30 cellular contexts compared by ENCODE assay signal in genomic region chr3:138933981-138934691, GRCh38. TPM values are rescaled to one million over a fixed set of nuclear protein-coding genes. Genes with fewer than 3 reads are reported as not detected.
DNase-seq lines count a peak whose midpoint lies in the region; ATAC-seq, FAIRE-seq and TF ChIP-seq lines count a peak whose summit lies in the region.
"Had no signal": no experiment of that assay in that cellular context is flagged by ENCODE, and none has a peak within 500 bp of the region (broad histone marks: within the 10 kb centered on the region; RNA-seq: fewer than 3 reads in every experiment).

No MANE protein-coding gene starts in this region.

- H3K4me1 ChIP-seq in HEK293 (ENCODE audit: control insufficient read depth, insufficient read depth, low read length) (no peaks in the 10 kb centered on the region), H1 (replicated peaks in 1 of 4; ENCODE audit: control insufficient read depth in 3 of 4, insufficient read depth in 4 of 4, low read length in 3 of 4) (peaks cover 9 to 28% (median 17%) of the 10 kb centered on the region in 4 experiments), parathyroid adenoma (peaks cover 49% of the 10 kb centered on the region)
- H3K4me1 ChIP-seq: Caco-2, SJCRH30 had no signal

- CTCF ChIA-PET in HEK293 (lab: Yijun Ruan, JAX) (interaction anchor here (0.6 to 3.3 kb wide), 5 partner anchors 10 to 369 kb away, joined by 3 to 23 read pairs (median 13); no protein-coding TSS in a partner anchor), H1 (lab: Charles Lee; ENCODE audit: partially characterized antibody) (interaction anchor here (0.6 to 15.6 kb wide), 12 partner anchors 7 to 1023 kb away, joined by 3 to 223 read pairs (median 5); partner anchors contain the start of genes FOXL2 and FOXL2NB)

- H3K27ac ChIP-seq in HEK293 (ENCODE audit: extremely low read depth, low read depth, low read length) (no peak overlapping the region), H1 (ENCODE audit: low read depth, low read length) (no peak overlapping the region), parathyroid adenoma (peak overlapping the region; percentile 95)
- H3K27ac ChIP-seq: SJCRH30 had no signal

- no peak overlapping the region for H2BK15ac ChIP-seq in H1 (ENCODE audit: low read length)

- TF ChIP-seq POLR2A in H1 (IDR thresholded peaks at IDR 0.05; ENCODE audit: control extremely low read depth in 1 of 2, low read depth in 2 of 2, low read length in 2 of 2) = no peak

- TF ChIP-seq EP300 in H1 (IDR thresholded peaks at IDR 0.05; ENCODE audit: borderline replicate concordance in 1 of 2, low read depth in 2 of 2, low read length in 2 of 2) = no peak

- H3K9me3 ChIP-seq in HEK293 (ENCODE audit: control insufficient read depth, insufficient read depth, low read depth, low read length) (no peaks in the 10 kb centered on the region), H1 (ENCODE audit: insufficient read depth in 2 of 2, low read depth in 1 of 2, low read length in 1 of 2) (no peaks in the 10 kb centered on the region), parathyroid adenoma (ENCODE audit: control insufficient read depth, low read length) (no peaks in the 10 kb centered on the region)
- H3K9me3 ChIP-seq: Caco-2, SJCRH30 had no signal

- no peak overlapping the region for H3K14ac ChIP-seq in H1 (ENCODE audit: insufficient read length)

- H2BK120ac ChIP-seq in H1 (replicated peaks; ENCODE audit: low read depth, low read length) = no peak overlapping the region

- no peak overlapping the region for H3K4me3 ChIP-seq in HEK293 (ENCODE audit: low read depth, low read length)
- no peak overlapping the region for H3K4me3 ChIP-seq in H1 (ENCODE audit: extremely low read depth in 1 of 4, insufficient read depth in 2 of 4, low read depth in 3 of 4, low read length in 4 of 4)
- no peak overlapping the region for H3K4me3 ChIP-seq in parathyroid adenoma (ENCODE audit: low read depth, low read length)
- H3K4me3 ChIP-seq: GM12878, SJCRH30 had no signal

- no peak overlapping the region for H2BK20ac ChIP-seq in H1 (ENCODE audit: low read length)

- H3K27me3 ChIP-seq in H1 (replicated peaks in 1 of 4; ENCODE audit: control insufficient read depth in 3 of 4, extremely low read depth in 1 of 4, insufficient read depth in 3 of 4, low read length in 3 of 4) (peaks cover 28 to 50% (median 40%) of the 10 kb centered on the region in 4 experiments), parathyroid adenoma (ENCODE audit: control insufficient read depth, insufficient read depth, low read length) (no peaks in the 10 kb centered on the region)
- H3K27me3 ChIP-seq: SJCRH30 had no signal

- H3K79me2 ChIP-seq in H1 (ENCODE audit: control insufficient read depth in 1 of 2, insufficient read depth in 2 of 2, low read length in 2 of 2) = no peaks in the 10 kb centered on the region
- H3K79me2 ChIP-seq in parathyroid adenoma = peaks cover 43% of the 10 kb centered on the region

- H2BK5ac ChIP-seq in H1 (ENCODE audit: low read depth, low read length) = no peak overlapping the region

- H3K23me2 ChIP-seq in H1 (ENCODE audit: low read depth, low read length) = peaks cover 8% of the 10 kb centered on the region; the same call in 1 of the 2 replicates

- TF ChIP-seq RAD21 in H1 (IDR thresholded peaks at IDR 0.05 in 1 of 2, conservative IDR thresholded peaks at IDR 0.05 in 1 of 2; ENCODE audit: low read depth in 2 of 2, low read length in 2 of 2) = no peak

- no peak overlapping the region for H4K8ac ChIP-seq in H1 (ENCODE audit: extremely low read depth, insufficient read depth, low read length)

- no peak overlapping the region for H3K4ac ChIP-seq in H1 (replicated peaks; ENCODE audit: insufficient read length, low read depth, low read length)

- H3K9ac ChIP-seq in H1 (replicated peaks in 1 of 4; ENCODE audit: extremely low read depth in 1 of 4, low read depth in 3 of 4, low read length in 3 of 4) (no peak overlapping the region), parathyroid adenoma (no peak overlapping the region)

- ATAC-seq in HG02885 (IDR thresholded peaks at IDR 0.05; ENCODE audit: poor library complexity, unreplicated experiment) = no peak
- ATAC-seq: CD8-positive, alpha-beta T cell; GM12878; HepG2; PC-3; Right ventricle myocardium inferior; SK-N-SH treated with all-trans-retinoic acid at 6 μM for 48 hours had no signal

- no peak overlapping the region for H2AK5ac ChIP-seq in H1 (ENCODE audit: low read depth, low read length)

- H4K20me1 ChIP-seq in H1 (replicated peaks in 1 of 2; ENCODE audit: control insufficient read depth in 1 of 2, insufficient read depth in 2 of 2, low read length in 2 of 2) = peaks cover 4 to 6% of the 10 kb centered on the region in 2 experiments

- H2BK12ac ChIP-seq in H1 (ENCODE audit: low read depth, low read length) = peak overlapping the region; percentile 32; the same call in 1 of the 2 replicates

- intact Hi-C loops in cardiac septum (cut with DNase I) = no loop called here

- POLR2A ChIA-PET in HEK293 (lab: Yijun Ruan, JAX) (no interaction called here), H1 (lab: Charles Lee; ENCODE audit: partially characterized antibody) (interaction anchor here (1.2 to 9.6 kb wide), 3 partner anchors 8 to 245 kb away, joined by 3 to 149 read pairs (median 6); partner anchors contain the start of genes FOXL2 and FOXL2NB)

- H3K56ac ChIP-seq in H1 (replicated peaks; ENCODE audit: insufficient read length, low read depth, low read length) = no peak overlapping the region

- DNase-seq in H1 (ENCODE audit: low read depth in 1 of 2, low spot score in 2 of 2) = no peak
- DNase-seq in GM19238 (ENCODE audit: insufficient read length, low spot score) = no peak
- DNase-seq in activated T-cell treated with anti-CD3 and anti-CD28 coated beads, Interleukin-2, amount 50 U/mL, for 48 hours = no peak
- DNase-seq in cardiac septum (ENCODE audit: low spot score) = no peak
- DNase-seq: C1 segment of cervical spinal cord; Caco-2; CD8-positive, alpha-beta T cell; GDM1; Kasumi-1; MV-4-11; NCI-H1105; NCI-H146; NCI-H2029; NCI-H446; NCI-H524 treated with DMSO at 0.1 percent for 48 hours; NCI-H82; NK-92 treated with Interleukin-12 subunit alpha and Interleukin-12 subunit beta, amount 100 ng/mL, for 24 hours; PC-3; SJCRH30 had no signal

- H3K4me2 ChIP-seq in H1 (ENCODE audit: insufficient read depth in 1 of 2, low read depth in 2 of 2, low read length in 2 of 2) (no peak overlapping the region), parathyroid adenoma (ENCODE audit: low read length) (no peak overlapping the region)

- 77% methylated on average over 3 of the region's 3 CpGs; no CpG with 5 or more reads in 1 of the 2 experiments for WGBS in H1 (ENCODE audit: extremely low coverage in 1 of 2, insufficient coverage in 1 of 2, insufficient read length in 1 of 2, insufficient replicate concordance in 2 of 2, low coverage in 1 of 2, low lambda C conversion rate in 2 of 2, missing lambda C conversion rate in 1 of 2), 2 experiments

- H2AFZ ChIP-seq in H1 (ENCODE audit: low read length) (no peak overlapping the region), parathyroid adenoma (peak overlapping the region; percentile 3)

- H4K91ac ChIP-seq in H1 (replicated peaks; ENCODE audit: insufficient read length, low read length) = no peak overlapping the region

- no peak overlapping the region for H3K23ac ChIP-seq in H1 (ENCODE audit: insufficient read length)

- H3K36me3 ChIP-seq in HEK293 (ENCODE audit: control insufficient read depth in 2 of 2, insufficient read depth in 1 of 2, low read length in 2 of 2) (no peaks in the 10 kb centered on the region), H1 (ENCODE audit: control insufficient read depth in 2 of 4, insufficient read depth in 4 of 4, low read length in 3 of 4) (peaks cover 0 to 8% (median 0%) of the 10 kb centered on the region in 4 experiments; a peak in 1 of 8 replicates), parathyroid adenoma (ENCODE audit: control insufficient read depth, insufficient read depth, low read length) (no peaks in the 10 kb centered on the region)
- H3K36me3 ChIP-seq: SJCRH30 had no signal

- H4K5ac ChIP-seq in H1 (ENCODE audit: insufficient read length, low read depth, low read length) = no peak overlapping the region

- FAIRE-seq in H1 (lab: Jason Lieb, UNC) = no peak
- FAIRE-seq: GM12878, H54, HepG2 had no signal

- TF ChIP-seq CTCF in HEK293 (tag by site-specific recombination; IDR thresholded peaks at IDR 0.05) (no peak), H1 (IDR thresholded peaks at IDR 0.05; ENCODE audit: control extremely low read depth in 1 of 3, insufficient read depth in 1 of 3, low read depth in 1 of 3, low read length in 3 of 3) (no peak), parathyroid adenoma (IDR thresholded peaks at IDR 0.05) (no peak)

- H3K79me1 ChIP-seq in H1 (ENCODE audit: low read depth, low read length) = no peaks in the 10 kb centered on the region

- no peak overlapping the region for H3K18ac ChIP-seq in H1 (ENCODE audit: extremely low read depth, low read length)

TF ChIP-seq in HEK293, 187 proteins besides CTCF, POLR2A, EP300 and RAD21 (continues in another document):
- TF ChIP-seq ZNF600 (tag by site-specific recombination; IDR thresholded peaks at IDR 0.05) = no peak

TF ChIP-seq in H1, 55 proteins besides CTCF, POLR2A, EP300 and RAD21:
- TF ChIP-seq EZH2 (IDR thresholded peaks at IDR 0.05; ENCODE audit: low read depth, low read length, severe bottlenecking) = no peak
- TF ChIP-seq BRCA1 (IDR thresholded peaks at IDR 0.05; ENCODE audit: low read depth, low read length) = no peak

RNA-seq across cellular contexts. Expression of gene FOXL2, which starts 12.8 kb away (rescaled TPM):
- 2.2 and 2.4 TPM in 2 replicates for total RNA-seq in H1 (2021; fragmentation: NEBNext Ultra II Directional; extraction: Animal tissue kit (Norgen Biotek cat#: 25700))
- 0.59 and 1.6 TPM in 2 replicates for polyA plus RNA-seq in H1 (2011; rRNA removed)
- polyA plus RNA-seq in H1 (2011; cell fraction: cytosol; rRNA removed) = 0.88 TPM
- polyA plus RNA-seq in H1 (2011; cell fraction: nucleus; rRNA removed) = 1.5 TPM
- 0.57 to 0.83 TPM (median 0.62 TPM) in 4 replicates for polyA plus RNA-seq in H1 (2012, experiment 1 of 2)
- 1.2 TPM for polyA plus RNA-seq in H1 (2012, experiment 2 of 2)
- polyA plus RNA-seq in H1 (2013, experiment 1 of 2) = 1.6 TPM
- polyA plus RNA-seq in H1 (2013, experiment 2 of 2) = 2.1 TPM
- 0.10 and 0.41 TPM in 2 replicates for polyA minus RNA-seq in H1 (2011; rRNA and poly(A)+ RNA removed)
- 0.51 TPM for polyA minus RNA-seq in H1 (2011; cell fraction: cytosol; rRNA and poly(A)+ RNA removed)
- polyA minus RNA-seq in H1 (2011; cell fraction: nucleus; rRNA and poly(A)+ RNA removed) = 2.3 TPM
- total RNA-seq in cardiac septum = 0.11 TPM
- total RNA-seq: A673, GM12878, HepG2, HT1080, PC-3, Right ventricle myocardium inferior had no signal
- polyA plus RNA-seq: GM12878, HepG2 had no signal

RNA-seq across cellular contexts. Expression of gene FOXL2NB, which starts 12.9 kb away (rescaled TPM):
- 7.3 and 7.9 TPM in 2 replicates for total RNA-seq in H1 (2021; fragmentation: NEBNext Ultra II Directional; extraction: Animal tissue kit (Norgen Biotek cat#: 25700))
- 5.4 and 12.8 TPM in 2 replicates for polyA plus RNA-seq in H1 (2011; rRNA removed)
- 12.2 TPM for polyA plus RNA-seq in H1 (2011; cell fraction: cytosol; rRNA removed)
- polyA plus RNA-seq in H1 (2011; cell fraction: nucleus; rRNA removed) = 15.9 TPM
- 2.0 to 4.3 TPM (median 3.0 TPM) in 4 replicates for polyA plus RNA-seq in H1 (2012, experiment 1 of 2)
- 0.79 TPM for polyA plus RNA-seq in H1 (2012, experiment 2 of 2)
- polyA plus RNA-seq in H1 (2013, experiment 1 of 2) = 9.1 TPM
- 8.4 TPM for polyA plus RNA-seq in H1 (2013, experiment 2 of 2)
- polyA minus RNA-seq in H1 (2011; rRNA and poly(A)+ RNA removed) = 4.3 and 4.9 TPM in 2 replicates
- polyA minus RNA-seq in H1 (2011; cell fraction: cytosol; rRNA and poly(A)+ RNA removed) = 3.1 TPM
- polyA minus RNA-seq in H1 (2011; cell fraction: nucleus; rRNA and poly(A)+ RNA removed) = 10.0 TPM
- total RNA-seq in cardiac septum = not detected
- total RNA-seq: A673; CD8-positive, alpha-beta T cell; GM12878; HepG2; HT1080; PC-3; Right ventricle myocardium inferior; RPMI7951 had no signal
- polyA plus RNA-seq: GM12878, HepG2 had no signal
